In the genomic region with DNA sequence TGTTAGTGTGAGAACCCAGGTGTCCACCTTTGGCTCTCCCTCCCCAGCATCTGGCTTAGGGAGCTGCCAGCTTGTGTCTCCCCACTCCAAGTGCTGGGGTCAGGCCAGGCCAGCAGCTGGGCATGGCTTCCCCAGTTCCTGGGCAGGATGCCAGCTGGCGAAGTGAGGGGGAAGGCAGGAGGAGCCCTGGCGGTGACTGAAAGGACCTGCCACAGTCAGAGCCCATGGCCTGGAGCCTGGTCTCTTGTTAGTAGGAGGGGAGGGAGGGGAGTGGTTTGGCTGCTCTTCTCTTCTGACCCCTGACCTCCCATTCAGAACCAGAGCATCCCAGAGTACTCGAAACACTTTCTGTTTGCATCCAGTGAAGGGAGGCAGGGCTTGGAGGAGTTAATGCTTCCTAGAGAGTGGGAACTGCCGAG, we compare ENCODE assay signal across 8 cellular contexts. TPM values are rescaled to one million over a fixed set of nuclear protein-coding genes. Genes with fewer than 3 reads are reported as not detected.
DNase-seq lines count a peak whose midpoint lies in the region; ATAC-seq and TF ChIP-seq lines count a peak whose summit lies in the region.

No MANE protein-coding gene starts in this region.

- peak overlapping the region; percentile 25 for H3K4me3 ChIP-seq in parathyroid adenoma (ENCODE audit: low read depth, low read length)

- TF ChIP-seq CTCF in parathyroid adenoma (IDR thresholded peaks at IDR 0.05): peak; percentile 69

- H3K4me2 ChIP-seq in parathyroid adenoma (ENCODE audit: low read length): peak overlapping the region; percentile 99

- intact Hi-C loops in Right ventricle myocardium superior (cut with DNase I): no loop called here

- peaks cover 24% of the 10 kb centered on the region for H3K4me1 ChIP-seq in parathyroid adenoma

- H3K9me3 ChIP-seq in parathyroid adenoma (ENCODE audit: control insufficient read depth, low read length): no peaks in the 10 kb centered on the region

- H3K36me3 ChIP-seq in parathyroid adenoma (ENCODE audit: control insufficient read depth, insufficient read depth, low read length): no peaks in the 10 kb centered on the region

- ATAC-seq in Right ventricle myocardium superior (ENCODE audit: poor library complexity) (peak; percentile 87), GM21723 (IDR thresholded peaks at IDR 0.05; ENCODE audit: unreplicated experiment) (no peak), HG03097 (IDR thresholded peaks at IDR 0.05; ENCODE audit: low FRiP score, unreplicated experiment) (no peak)

- H2AFZ ChIP-seq in parathyroid adenoma: no peak overlapping the region

- H3K27me3 ChIP-seq in parathyroid adenoma (ENCODE audit: control insufficient read depth, insufficient read depth, low read length): no peaks in the 10 kb centered on the region

- DNase-seq in AG20443 (ENCODE audit: low spot score) (peak; percentile 94), HPDE6-E6E7 (ENCODE audit: extremely low spot score) (peak; percentile 69), OCI-M1 (lab: John Stamatoyannopoulos, UW) (peak; percentile 42), amygdala (lab: John Stamatoyannopoulos, UW) (peak; percentile 53 to 97 (median 94)), Right ventricle myocardium superior (peak; percentile 99)

- peak overlapping the region; percentile 85 for H3K27ac ChIP-seq in parathyroid adenoma

- H3K9ac ChIP-seq in parathyroid adenoma: no peak overlapping the region

- peaks cover 5% of the 10 kb centered on the region for H3K79me2 ChIP-seq in parathyroid adenoma

RNA-seq across cellular contexts. Expression of a gene that starts 0.6 kb away (rescaled TPM):
- 13.7 TPM for total RNA-seq in Right ventricle myocardium superior

RNA-seq across cellular contexts. Expression of a gene that starts 26.9 kb away (rescaled TPM):
- total RNA-seq in Right ventricle myocardium superior: 0.78 TPM

RNA-seq across cellular contexts. Expression of a gene that starts 31.4 kb away (rescaled TPM):
- total RNA-seq in Right ventricle myocardium superior: 24.2 TPM

RNA-seq across cellular contexts. Expression of a gene that starts 31.8 kb away (rescaled TPM):
- total RNA-seq in Right ventricle myocardium superior: 101 TPM

RNA-seq across cellular contexts. Expression of a gene that starts 34.3 kb away (rescaled TPM):
- total RNA-seq in Right ventricle myocardium superior: 32.4 TPM

Comparison
In these comparisons a context has a peak if more than half of its experiments do, and no peak if none do; other contexts are left out.
1. DNase-seq: peak in every context shown above with its lines; median percentile 99 in Right ventricle myocardium superior; 94 in AG20443; 94 in amygdala; 69 in HPDE6-E6E7; 42 in OCI-M1.